In the genomic region with DNA sequence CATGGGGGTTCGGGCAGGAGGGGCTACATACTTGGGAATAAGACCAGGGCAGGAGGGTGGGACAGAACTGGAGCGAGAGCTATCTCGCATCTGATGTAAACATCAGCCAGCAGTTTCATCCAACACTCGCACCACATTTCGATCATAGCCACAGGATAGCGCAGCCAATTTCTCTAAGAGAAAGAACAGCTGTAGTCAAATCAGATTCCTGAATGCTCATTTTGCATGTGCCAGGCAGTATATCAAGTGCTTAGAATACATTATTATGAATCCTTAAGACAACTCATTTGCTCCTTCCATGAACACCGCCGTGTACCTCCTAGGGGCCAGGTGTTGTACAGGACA, we compare ENCODE assay signal across 17 cellular contexts. TPM values are rescaled to one million over a fixed set of nuclear protein-coding genes. Genes with fewer than 3 reads are reported as not detected.
DNase-seq lines count a peak whose midpoint lies in the region; ATAC-seq, FAIRE-seq and TF ChIP-seq lines count a peak whose summit lies in the region.
"Had no signal": no experiment of that assay in that cellular context is flagged by ENCODE, and none has a peak within 500 bp of the region (broad histone marks: within the 10 kb centered on the region; RNA-seq: fewer than 3 reads in every experiment).

No MANE protein-coding gene starts in this region.

- POLR2A ChIA-PET in T-cell (lab: Charles Lee) = interaction anchor here in 1 of 2 donors (0.5 kb wide), 1 partner anchor 38 kb away, joined by 4 read pairs; no protein-coding TSS in a partner anchor

- CTCF ChIA-PET in T-cell (lab: Charles Lee) = interaction anchor here (0.6 to 1.8 kb wide), 3 partner anchors 9 to 237 kb away, joined by 3 to 6 read pairs (median 5); no protein-coding TSS in a partner anchor

- no peaks in the 10 kb centered on the region for H3K9me3 Mint-ChIP-seq in activated naive CD4-positive, alpha-beta T cell treated with anti-CD3 and anti-CD28 coated beads, Interleukin-2, amount 50 U/mL, for 72 hours
- H3K9me3 Mint-ChIP-seq in T-cell (no peaks in the 10 kb centered on the region), type B pancreatic cell (no peaks in the 10 kb centered on the region)

- no peak for TF ChIP-seq CTCF in type B pancreatic cell (conservative IDR thresholded peaks at IDR 0.05)

- no peak for ATAC-seq in activated naive CD4-positive, alpha-beta T cell treated with anti-CD3 and anti-CD28 coated beads, Interleukin-2, amount 50 U/mL, for 72 hours
- ATAC-seq in T-cell (replicated peaks in 1 of 4) = no peak
- ATAC-seq in left lobe of liver = no peak
- ATAC-seq: left lung had no signal

- H3K4me1 Mint-ChIP-seq in T-cell (peaks cover 77 to 86% (median 81%) of the 10 kb centered on the region in 3 donors), type B pancreatic cell (ENCODE audit: unreplicated experiment) (peaks cover 43% of the 10 kb centered on the region)

- no peak for DNase-seq in activated naive CD4-positive, alpha-beta T cell treated with anti-CD3 and anti-CD28 coated beads, Interleukin-2, amount 50 U/mL, for 72 hours (ENCODE audit: low spot score in 2 of 2)
- DNase-seq in activated naive CD4-positive, alpha-beta T cell treated with anti-CD3 and anti-CD28 coated beads, Interleukin-2, amount 50 U/mL, for 16 hours = no peak
- no peak for DNase-seq in T-cell
- peak; percentile 14 for DNase-seq in islet precursor cell
- no peak for DNase-seq in type B pancreatic cell (ENCODE audit: extremely low spot score, unreplicated experiment)
- no peak for DNase-seq in left lobe of liver (ENCODE audit: low spot score)
- DNase-seq in RCC 7860 (ENCODE audit: low spot score) = no peak
- DNase-seq in globus pallidus (ENCODE audit: low spot score) = no peak
- DNase-seq: colonic mucosa; foreskin melanocyte; GM23248; IMR-90; left lung; NK-92 treated with Interleukin-12 subunit alpha and Interleukin-12 subunit beta, amount 100 ng/mL, for 24 hours; RPMI8226 had no signal

- H3K27me3 Mint-ChIP-seq in T-cell (no peaks in the 10 kb centered on the region), type B pancreatic cell (no peaks in the 10 kb centered on the region)
- H3K27me3 Mint-ChIP-seq: progenitor cell of endocrine pancreas had no signal

- peak overlapping the region; percentile 15 to 86 for H3K27ac Mint-ChIP-seq in activated naive CD4-positive, alpha-beta T cell treated with anti-CD3 and anti-CD28 coated beads, Interleukin-2, amount 50 U/mL, for 72 hours
- H3K27ac Mint-ChIP-seq in T-cell (peak overlapping the region; percentile 90 to 95), type B pancreatic cell (peak overlapping the region; percentile 57)

- peak overlapping the region in 1 of 3 donors; percentile 43 for H3K4me3 Mint-ChIP-seq in T-cell
- no peak overlapping the region for H3K4me3 Mint-ChIP-seq in type B pancreatic cell

- no peak for FAIRE-seq in RCC 7860 (lab: Jason Lieb, UNC)

- no peaks in the 10 kb centered on the region for H3K36me3 Mint-ChIP-seq in activated naive CD4-positive, alpha-beta T cell treated with anti-CD3 and anti-CD28 coated beads, Interleukin-2, amount 50 U/mL, for 72 hours
- H3K36me3 Mint-ChIP-seq in T-cell = peaks cover 6% of the 10 kb centered on the region
- no peaks in the 10 kb centered on the region for H3K36me3 Mint-ChIP-seq in type B pancreatic cell

RNA-seq across cellular contexts. Expression of gene DGCR2, which starts 14.5 kb away (rescaled TPM):
- 10 to 100 TPM in 1 of 2 donors, 1 to 10 TPM in 1; 9.5 to 23.6 TPM for total RNA-seq in activated naive CD4-positive, alpha-beta T cell treated with anti-CD3 and anti-CD28 coated beads, Interleukin-2, amount 50 U/mL, for 72 hours
- total RNA-seq in T-cell (10 to 100 TPM; 50.9 to 79.2 (median 71.5) TPM), type B pancreatic cell (ENCODE audit: low replicate concordance) (75.2 and 83.1 TPM in 2 replicates), left lobe of liver (30.5 TPM)

RNA-seq across cellular contexts. Expression of gene TSSK2, which starts 23.4 kb away (rescaled TPM):
- total RNA-seq in activated naive CD4-positive, alpha-beta T cell treated with anti-CD3 and anti-CD28 coated beads, Interleukin-2, amount 50 U/mL, for 72 hours = not detected
- total RNA-seq in T-cell (under 1 TPM in 1 of 5 donors, not detected in 4; 0.37 TPM), type B pancreatic cell (ENCODE audit: low replicate concordance) (not detected in 2 replicates), left lobe of liver (not detected)
- total RNA-seq: activated CD8-positive, alpha-beta memory T cell treated with anti-CD3 and anti-CD28 coated beads for 36 hours; colonic mucosa; GM23248; IMR-90; left lung; progenitor cell of endocrine pancreas had no signal

RNA-seq across cellular contexts. Expression of gene ESS2, which starts 36.7 kb away (rescaled TPM):
- 10 to 100 TPM; 16.5 to 21.5 TPM for total RNA-seq in activated naive CD4-positive, alpha-beta T cell treated with anti-CD3 and anti-CD28 coated beads, Interleukin-2, amount 50 U/mL, for 72 hours
- total RNA-seq in T-cell = 10 to 100 TPM; 20.9 to 40.4 (median 22.9) TPM
- total RNA-seq in type B pancreatic cell (ENCODE audit: low replicate concordance) = 15.7 and 19.5 TPM in 2 replicates
- 5.2 TPM for total RNA-seq in left lobe of liver

RNA-seq across cellular contexts. Expression of gene GSC2, which starts 42.4 kb away (rescaled TPM):
- total RNA-seq in activated naive CD4-positive, alpha-beta T cell treated with anti-CD3 and anti-CD28 coated beads, Interleukin-2, amount 50 U/mL, for 72 hours = not detected
- total RNA-seq in T-cell (not detected), type B pancreatic cell (ENCODE audit: low replicate concordance) (not detected in 2 replicates), left lobe of liver (not detected)
- total RNA-seq: activated CD8-positive, alpha-beta memory T cell treated with anti-CD3 and anti-CD28 coated beads for 36 hours; colonic mucosa; GM23248; IMR-90; left lung; progenitor cell of endocrine pancreas had no signal
